Comparison of ENCODE assay signal across 36 cellular contexts in genomic region chr1:98112631-98113030, GRCh38.
"Had no signal": no experiment of that assay in that cellular context is flagged by ENCODE, and none has a peak within 500 bp of the region (broad histone marks: within the 10 kb centered on the region; RNA-seq: fewer than 3 reads in every experiment).

No MANE protein-coding gene starts in this region.

- H3K9me3 ChIP-seq: SJCRH30 had no signal

- H2AFZ ChIP-seq: PC-9 had no signal

- H3K4me1 ChIP-seq: SJCRH30 had no signal

- H3K27me3 ChIP-seq: brain microvascular endothelial cell, SJCRH30 had no signal

- H3K36me3 ChIP-seq: brain microvascular endothelial cell, SJCRH30 had no signal

- H3K27ac ChIP-seq: brain microvascular endothelial cell, PC-9, SJCRH30, VCaP had no signal

- H3K4me2 ChIP-seq: PC-9 had no signal

- H3K4me3 ChIP-seq: PC-9, SJCRH30 had no signal

- DNase-seq: activated B cell treated with CpG ODN at 0.5 μM for 24 hours; activated CD4-positive, alpha-beta memory T cell treated with anti-CD3 and anti-CD28 coated beads, Interleukin-2, amount 10 ng/mL, durations not matched to agents 7 days and 5 days; activated CD4-positive, alpha-beta T cell treated with anti-CD3 and anti-CD28 coated beads for 4 hours; activated CD4-positive, alpha-beta T cell treated with anti-CD3 and anti-CD28 coated beads, Interleukin-2, amount 50 U/mL, for 1 hour; activated CD4-positive, CD25-positive, alpha-beta regulatory T cell treated with anti-CD3 and anti-CD28 coated beads, Interleukin-2, amount 50 U/mL, for 72 hours; activated CD8-positive, alpha-beta memory T cell treated with anti-CD3 and anti-CD28 coated beads for 24 hours; activated CD8-positive, alpha-beta memory T cell treated with anti-CD3 and anti-CD28 coated beads, Interleukin-2, amount 10 ng/mL, durations not matched to agents 7 days and 5 days; activated CD8-positive, alpha-beta memory T cell treated with anti-CD3 and anti-CD28 coated beads, Interleukin-2, amount 50 U/mL, for 48 hours; activated effector memory CD4-positive, alpha-beta T cell treated with Interleukin-2 at 50 U/mL for 16 hours; activated naive CD4-positive, alpha-beta T cell treated with anti-CD3 and anti-CD28 coated beads, Interleukin-2, amount 10 ng/mL, durations not matched to agents 7 days and 5 days; activated T-cell treated with anti-CD3 and anti-CD28 coated beads, Interleukin-2, amount 50 U/mL, for 48 hours; amniotic stem cell; aorta; brain microvascular endothelial cell; central memory CD4-positive, alpha-beta T cell; Kasumi-1; MM.1S; MV-4-11; NCI-H1092; NCI-H1436 treated with DMSO at 0.1 percent for 48 hours; NCI-H1694 treated with DMSO at 0.1 percent for 48 hours; NCI-H2029; NCI-H2107; NCI-H2171; NCI-H510A; NCI-H526; NCI-H748 treated with DMSO at 0.1 percent for 48 hours; NK-92 treated with Interleukin-12 subunit alpha and Interleukin-12 subunit beta, amount 100 ng/mL, for 24 hours; PC-9; SHP77; SJCRH30; SW 1271; T-helper 1 cell; T-helper 2 cell; T-helper 9 cell had no signal
